Comparison of ENCODE assay signal across 9 cellular contexts in genomic region chr3:21766002-21766401, GRCh38. TPM values are rescaled to one million over a fixed set of nuclear protein-coding genes. Genes with fewer than 3 reads are reported as not detected.
"Had no signal": no experiment of that assay in that cellular context is flagged by ENCODE, and none has a peak within 500 bp of the region (broad histone marks: within the 10 kb centered on the region; RNA-seq: fewer than 3 reads in every experiment).

No MANE protein-coding gene starts in this region.

- H3K4me2 ChIP-seq: GM23338 had no signal

- H3K9me3 ChIP-seq: HAP-1 had no signal

- H3K9ac ChIP-seq: GM23248 had no signal

- H3K27ac ChIP-seq: GM23248 had no signal

- ATAC-seq: GM23338, HCT116 had no signal

- H3K4me3 ChIP-seq: GM23248, GM23338, HAP-1 had no signal

- H3K36me3 ChIP-seq: HAP-1 had no signal

- H3K4me1 ChIP-seq: HAP-1 had no signal

- H2AFZ ChIP-seq: GM23248, GM23338 had no signal

- DNase-seq: GM23248, GOT3, H9, HCEC 1CT, HFFc6 had no signal

RNA-seq across cellular contexts. Expression of gene ZNF385D, which starts 15.0 kb away (rescaled TPM):
- total RNA-seq: H4 had no signal
